Comparison of ENCODE assay signal across 27 cellular contexts in the genomic region with DNA sequence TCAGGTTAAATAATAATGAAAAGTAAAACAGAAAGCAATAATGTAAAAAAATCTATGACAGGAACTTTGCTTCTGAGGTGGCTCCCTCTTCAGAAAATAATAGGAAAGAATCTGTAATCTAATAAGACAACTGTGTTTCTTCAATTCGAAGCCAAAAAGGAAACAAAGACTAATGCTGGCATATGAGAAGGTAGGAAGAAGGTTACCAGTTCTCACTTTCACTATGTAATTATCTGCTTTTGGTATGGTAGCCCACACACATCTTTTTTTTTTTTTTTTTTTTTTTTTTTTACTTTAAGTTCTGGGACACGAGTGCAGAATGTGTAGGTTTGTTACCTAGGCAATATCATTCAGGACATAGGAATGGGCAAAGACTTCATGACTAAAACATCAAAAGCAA. TPM values are rescaled to one million over a fixed set of nuclear protein-coding genes. Genes with fewer than 3 reads are reported as not detected.
DNase-seq lines count a peak whose midpoint lies in the region; ATAC-seq and TF ChIP-seq lines count a peak whose summit lies in the region.
"Had no signal": no experiment of that assay in that cellular context is flagged by ENCODE, and none has a peak within 500 bp of the region (broad histone marks: within the 10 kb centered on the region; RNA-seq: fewer than 3 reads in every experiment).

No MANE protein-coding gene starts in this region.

- no peak overlapping the region for H3K4me3 ChIP-seq in naive thymus-derived CD4-positive, alpha-beta T cell (ENCODE audit: low read length)
- H3K4me3 ChIP-seq: coronary artery, GM23338, neural progenitor cell, pancreas, skin epidermis, thoracic aorta had no signal

- H3K27ac ChIP-seq in naive thymus-derived CD4-positive, alpha-beta T cell (ENCODE audit: low read depth, low read length), result no peak overlapping the region
- H3K27ac ChIP-seq: coronary artery, neural progenitor cell, pancreas, skin epidermis, thoracic aorta had no signal

- H3K36me3 Mint-ChIP-seq in activated CD4-positive, alpha-beta T cell treated with anti-CD3 and anti-CD28 coated beads, Interleukin-2, amount 10 ng/mL, durations not matched to agents 24 days and 14 days (ENCODE audit: low read depth), result peaks cover 76% of the 10 kb centered on the region
- H3K36me3 Mint-ChIP-seq in natural killer cell, result peaks cover 26% of the 10 kb centered on the region
- peaks cover 53% of the 10 kb centered on the region for H3K36me3 Mint-ChIP-seq in natural killer cell treated with Interleukin-12 subunit alpha and Interleukin-12 subunit beta and Interleukin-15 and Interleukin-18, amount 100 ng/mL, for 72 hours
- H3K36me3 Mint-ChIP-seq in activated naive CD8-positive, alpha-beta T cell treated with anti-CD3 and anti-CD28 coated beads for 36 hours, result peaks cover 78% of the 10 kb centered on the region
- peaks cover 17 to 93% (median 80%) of the 10 kb centered on the region in 5 donors for H3K36me3 Mint-ChIP-seq in naive thymus-derived CD4-positive, alpha-beta T cell

- ATAC-seq in natural killer cell, result no peak
- ATAC-seq in natural killer cell treated with Interleukin-12 subunit alpha and Interleukin-12 subunit beta and Interleukin-15 and Interleukin-18, amount 100 ng/mL, for 72 hours, result no peak
- no peak for ATAC-seq in naive thymus-derived CD4-positive, alpha-beta T cell
- ATAC-seq in HG03457 (IDR thresholded peaks at IDR 0.05; ENCODE audit: unreplicated experiment), result no peak
- ATAC-seq: GM23338, left cardiac atrium, Panc1, pancreas had no signal

- H3K4me3 Mint-ChIP-seq in activated CD4-positive, alpha-beta T cell treated with anti-CD3 and anti-CD28 coated beads, Interleukin-2, amount 10 ng/mL, durations not matched to agents 24 days and 14 days, result peak overlapping the region; percentile 17
- H3K4me3 Mint-ChIP-seq in natural killer cell, result no peak overlapping the region
- no peak overlapping the region for H3K4me3 Mint-ChIP-seq in natural killer cell treated with Interleukin-12 subunit alpha and Interleukin-12 subunit beta and Interleukin-15 and Interleukin-18, amount 100 ng/mL, for 72 hours
- peak overlapping the region; percentile 32 for H3K4me3 Mint-ChIP-seq in activated naive CD8-positive, alpha-beta T cell treated with anti-CD3 and anti-CD28 coated beads for 36 hours
- H3K4me3 Mint-ChIP-seq in naive thymus-derived CD4-positive, alpha-beta T cell, result no peak overlapping the region
- H3K4me3 Mint-ChIP-seq: GM23338, IgD-negative memory B cell, neural progenitor cell had no signal

- peaks cover 0 to 31% (median 3%) of the 10 kb centered on the region in 3 experiments for H3K36me3 ChIP-seq in naive thymus-derived CD4-positive, alpha-beta T cell (ENCODE audit: control insufficient read depth in 2 of 3, insufficient read depth in 3 of 3, low read length in 3 of 3)
- H3K36me3 ChIP-seq: thoracic aorta had no signal

- CTCF ChIA-PET in naive thymus-derived CD4-positive, alpha-beta T cell (lab: Charles Lee), result no interaction called here

- peaks cover 15% of the 10 kb centered on the region for H3K9me3 Mint-ChIP-seq in activated CD4-positive, alpha-beta T cell treated with anti-CD3 and anti-CD28 coated beads, Interleukin-2, amount 10 ng/mL, durations not matched to agents 24 days and 14 days
- H3K9me3 Mint-ChIP-seq in natural killer cell, result peaks cover 0 to 10% of the 10 kb centered on the region in 2 donors
- H3K9me3 Mint-ChIP-seq in natural killer cell treated with Interleukin-12 subunit alpha and Interleukin-12 subunit beta and Interleukin-15 and Interleukin-18, amount 100 ng/mL, for 72 hours, result peaks cover 9% of the 10 kb centered on the region
- H3K9me3 Mint-ChIP-seq in activated naive CD8-positive, alpha-beta T cell treated with anti-CD3 and anti-CD28 coated beads for 36 hours, result peaks cover 23% of the 10 kb centered on the region
- H3K9me3 Mint-ChIP-seq in naive thymus-derived CD4-positive, alpha-beta T cell, result peaks cover 0 to 39% (median 16%) of the 10 kb centered on the region in 11 donors

- DNase-seq in activated CD4-positive, alpha-beta T cell treated with anti-CD3 and anti-CD28 coated beads, Interleukin-2, amount 10 ng/mL, durations not matched to agents 24 days and 14 days, result no peak
- DNase-seq in activated CD4-positive, alpha-beta T cell treated with anti-CD3 and anti-CD28 coated beads for 4 hours, result no peak
- DNase-seq in natural killer cell, result no peak
- no peak for DNase-seq in natural killer cell treated with Interleukin-12 subunit alpha and Interleukin-12 subunit beta and Interleukin-15 and Interleukin-18, amount 100 ng/mL, for 72 hours (ENCODE audit: low spot score)
- no peak for DNase-seq in activated naive CD8-positive, alpha-beta T cell treated with anti-CD3 and anti-CD28 coated beads for 36 hours
- DNase-seq in naive thymus-derived CD4-positive, alpha-beta T cell, result no peak
- no peak for DNase-seq in Kasumi-1 (lab: John Stamatoyannopoulos, UW)
- DNase-seq: activated CD4-positive, alpha-beta T cell treated with anti-CD3 and anti-CD28 coated beads for 48 hours; activated CD8-positive, alpha-beta memory T cell treated with anti-CD3 and anti-CD28 coated beads, Interleukin-2, amount 50 U/mL, for 48 hours; effector memory CD4-positive, alpha-beta T cell; hippocampal formation; left cardiac atrium; NCI-H1048; NCI-H2107; NCI-H345; pancreas; retina; SHP77; stimulated activated naive CD4-positive, alpha-beta T cell had no signal

- TF ChIP-seq CTCF in natural killer cell (IDR thresholded peaks at IDR 0.05), result no peak

- no peaks in the 10 kb centered on the region for H3K27me3 ChIP-seq in naive thymus-derived CD4-positive, alpha-beta T cell (ENCODE audit: control insufficient read depth in 2 of 2, insufficient read depth in 2 of 2, low read length in 2 of 2)
- H3K27me3 ChIP-seq: neural progenitor cell, pancreas had no signal

- peaks cover 26% of the 10 kb centered on the region for H3K4me1 Mint-ChIP-seq in activated CD4-positive, alpha-beta T cell treated with anti-CD3 and anti-CD28 coated beads, Interleukin-2, amount 10 ng/mL, durations not matched to agents 24 days and 14 days
- H3K4me1 Mint-ChIP-seq in natural killer cell, result peaks cover 39 to 50% of the 10 kb centered on the region in 2 donors
- H3K4me1 Mint-ChIP-seq in natural killer cell treated with Interleukin-12 subunit alpha and Interleukin-12 subunit beta and Interleukin-15 and Interleukin-18, amount 100 ng/mL, for 72 hours (ENCODE audit: low read depth in 2 of 2), result peaks cover 28 to 40% of the 10 kb centered on the region in 2 donors
- peaks cover 42% of the 10 kb centered on the region for H3K4me1 Mint-ChIP-seq in activated naive CD8-positive, alpha-beta T cell treated with anti-CD3 and anti-CD28 coated beads for 36 hours
- H3K4me1 Mint-ChIP-seq in naive thymus-derived CD4-positive, alpha-beta T cell, result peaks cover 4 to 44% (median 26%) of the 10 kb centered on the region in 7 donors

- peak overlapping the region; percentile 85 for H3K27ac Mint-ChIP-seq in activated CD4-positive, alpha-beta T cell treated with anti-CD3 and anti-CD28 coated beads, Interleukin-2, amount 10 ng/mL, durations not matched to agents 24 days and 14 days
- peak overlapping the region; percentile 29 to 69 for H3K27ac Mint-ChIP-seq in natural killer cell
- peak overlapping the region in 1 of 2 donors; percentile 45 for H3K27ac Mint-ChIP-seq in natural killer cell treated with Interleukin-12 subunit alpha and Interleukin-12 subunit beta and Interleukin-15 and Interleukin-18, amount 100 ng/mL, for 72 hours
- H3K27ac Mint-ChIP-seq in activated naive CD8-positive, alpha-beta T cell treated with anti-CD3 and anti-CD28 coated beads for 36 hours, result peak overlapping the region; percentile 87
- H3K27ac Mint-ChIP-seq in naive thymus-derived CD4-positive, alpha-beta T cell, result peak overlapping the region in 2 of 9 donors; percentile 19 to 21
- H3K27ac Mint-ChIP-seq: GM23338, IgD-negative memory B cell, neural progenitor cell had no signal

- no peaks in the 10 kb centered on the region for H3K9me3 ChIP-seq in naive thymus-derived CD4-positive, alpha-beta T cell (ENCODE audit: control insufficient read depth in 2 of 3, low read length in 3 of 3)
- H3K9me3 ChIP-seq: pancreas had no signal

- POLR2A ChIA-PET in naive thymus-derived CD4-positive, alpha-beta T cell (lab: Charles Lee), result no interaction called here

- H3K4me1 ChIP-seq in naive thymus-derived CD4-positive, alpha-beta T cell (ENCODE audit: control insufficient read depth in 2 of 2, insufficient read depth in 2 of 2, low read length in 2 of 2), result peaks cover 0 to 6% of the 10 kb centered on the region in 2 donors
- H3K4me1 ChIP-seq: neural progenitor cell, pancreas had no signal

- no peaks in the 10 kb centered on the region for H3K27me3 Mint-ChIP-seq in activated CD4-positive, alpha-beta T cell treated with anti-CD3 and anti-CD28 coated beads, Interleukin-2, amount 10 ng/mL, durations not matched to agents 24 days and 14 days
- no peaks in the 10 kb centered on the region for H3K27me3 Mint-ChIP-seq in natural killer cell (ENCODE audit: low read depth in 2 of 2)
- no peaks in the 10 kb centered on the region for H3K27me3 Mint-ChIP-seq in natural killer cell treated with Interleukin-12 subunit alpha and Interleukin-12 subunit beta and Interleukin-15 and Interleukin-18, amount 100 ng/mL, for 72 hours
- no peaks in the 10 kb centered on the region for H3K27me3 Mint-ChIP-seq in activated naive CD8-positive, alpha-beta T cell treated with anti-CD3 and anti-CD28 coated beads for 36 hours
- H3K27me3 Mint-ChIP-seq in naive thymus-derived CD4-positive, alpha-beta T cell, result no peaks in the 10 kb centered on the region
- H3K27me3 Mint-ChIP-seq: IgD-negative memory B cell had no signal

- intact Hi-C loops in activated CD4-positive, alpha-beta T cell treated with anti-CD3 and anti-CD28 coated beads, Interleukin-2, amount 10 ng/mL, durations not matched to agents 24 days and 14 days (cut with micrococcal nuclease), result loop anchor here (1.0 to 5.0 kb wide), 3 partner anchors 33 to 45 kb away; no protein-coding TSS in a partner anchor
- intact Hi-C loops in natural killer cell (cut with micrococcal nuclease), result no loop called here
- intact Hi-C loops in naive thymus-derived CD4-positive, alpha-beta T cell (cut with micrococcal nuclease), result loop anchor here in 1 of 2 donors (5.0 kb wide), 1 partner anchor 47 kb away; a partner anchor contains a TSS

RNA-seq across cellular contexts. Expression of a gene that starts 47.1 kb away (rescaled TPM):
- 48.6 and 51.4 TPM in 2 replicates for total RNA-seq in activated CD4-positive, alpha-beta T cell treated with anti-CD3 and anti-CD28 coated beads, Interleukin-2, amount 10 ng/mL, durations not matched to agents 24 days and 14 days
- total RNA-seq in natural killer cell, result 10 to 100 TPM; 56.2 to 70.9 (median 60.9) TPM
- total RNA-seq in natural killer cell treated with Interleukin-12 subunit alpha and Interleukin-12 subunit beta and Interleukin-15 and Interleukin-18, amount 100 ng/mL, for 72 hours, result 10 to 100 TPM; 50.6 to 53.3 TPM
- total RNA-seq in activated naive CD8-positive, alpha-beta T cell treated with anti-CD3 and anti-CD28 coated beads for 36 hours, result 10 to 100 TPM; 37.0 to 40.9 TPM
- total RNA-seq in naive thymus-derived CD4-positive, alpha-beta T cell, result 10 to 100 TPM; 39.1 to 57.0 (median 43.9) TPM
- polyA plus RNA-seq in naive thymus-derived CD4-positive, alpha-beta T cell, result 10 to 100 TPM; 39.9 to 44.9 TPM

Comparison
In these comparisons a context has a peak if more than half of its experiments do, and no peak if none do; other contexts are left out.
1. H3K4me3 Mint-ChIP-seq: peak in activated CD4-positive, alpha-beta T cell treated with anti-CD3 and anti-CD28 coated beads, Interleukin-2, amount 10 ng/mL, durations not matched to agents 24 days and 14 days (single experiment) and activated naive CD8-positive, alpha-beta T cell treated with anti-CD3 and anti-CD28 coated beads for 36 hours (single experiment); none in natural killer cell (single experiment), natural killer cell treated with Interleukin-12 subunit alpha and Interleukin-12 subunit beta and Interleukin-15 and Interleukin-18, amount 100 ng/mL, for 72 hours (single experiment) and naive thymus-derived CD4-positive, alpha-beta T cell (0 of 10).